8 cellular contexts compared by ENCODE assay signal in genomic region chr6:6686748-6687601, GRCh38.
A peak's percentile ranks its signal among the peaks of the same experiment; 100 is the strongest.
DNase-seq lines count a peak whose midpoint lies in the region; ATAC-seq and TF ChIP-seq lines count a peak whose summit lies in the region.

No MANE protein-coding gene starts in this region.

- H3F3A ChIP-seq in smooth muscle cell (ENCODE audit: low read depth) = peaks cover 5% of the 10 kb centered on the region

- intact Hi-C loops in Calu3 (cut with micrococcal nuclease; ENCODE audit: unreplicated experiment) = no loop called here

- H3K27me3 Mint-ChIP-seq in Calu3 (ENCODE audit: unreplicated experiment) = no peaks in the 10 kb centered on the region

- peak overlapping the region; percentile 87 for H2AFZ ChIP-seq in smooth muscle cell (ENCODE audit: low read depth)

- peaks cover 11% of the 10 kb centered on the region for H3K36me3 Mint-ChIP-seq in Calu3 (ENCODE audit: insufficient read depth, unreplicated experiment)

- no peaks in the 10 kb centered on the region for H3K36me3 ChIP-seq in smooth muscle cell (ENCODE audit: low read depth)

- CTCF ChIA-PET in Calu3 (lab: Charles Lee) = interaction anchor here (0.7 to 1.3 kb wide), 6 partner anchors 9 to 1347 kb away, joined by 3 to 10 read pairs (median 4); no protein-coding TSS in a partner anchor

- no peaks in the 10 kb centered on the region for H3K27me3 ChIP-seq in smooth muscle cell (ENCODE audit: low read depth)

- no peaks in the 10 kb centered on the region for H4K20me1 ChIP-seq in smooth muscle cell (ENCODE audit: low read depth)

- peak overlapping the region; percentile 73 for H3K4me3 Mint-ChIP-seq in Calu3 (ENCODE audit: low read depth, unreplicated experiment)

- ATAC-seq in GM19035 (IDR thresholded peaks at IDR 0.05; ENCODE audit: unreplicated experiment) = no peak
- ATAC-seq in GM21447 (IDR thresholded peaks at IDR 0.05; ENCODE audit: unreplicated experiment) = no peak

- TF ChIP-seq CTCF in Calu3 (IDR thresholded peaks at IDR 0.05; ENCODE audit: unreplicated experiment) (no peak), smooth muscle cell (IDR thresholded peaks at IDR 0.05; ENCODE audit: borderline replicate concordance, insufficient read depth, poor library complexity, severe bottlenecking) (no peak)

- DNase-seq in Calu3 (peak; percentile 97), HUDEP-2 (lab: John Stamatoyannopoulos, UW; ENCODE audit: unreplicated experiment in 76 of 76) (peak; percentile 88 to 100 (median 100)), NCI-H774 (lab: John Stamatoyannopoulos, UW) (peak; percentile 96), astrocyte of the hippocampus (ENCODE audit: low read depth, low spot score) (peak; percentile 61), smooth muscle cell (lab: John Stamatoyannopoulos, UW; ENCODE audit: unreplicated experiment) (peak; percentile 62)

- H3K9me3 ChIP-seq in iPS-18c (ENCODE audit: control insufficient read depth, insufficient read depth, low read length) (no peaks in the 10 kb centered on the region), smooth muscle cell (replicated peaks; ENCODE audit: low read depth) (no peaks in the 10 kb centered on the region)

- H3K9ac ChIP-seq in smooth muscle cell (ENCODE audit: low read depth) = no peak overlapping the region

- BruUV-seq in Calu3 (replicated peaks; lab: Mats Ljungman, UMichigan) = no TSS peak

- peak overlapping the region; percentile 83 for H3K4me2 ChIP-seq in smooth muscle cell

- H3K27ac Mint-ChIP-seq in Calu3 (ENCODE audit: unreplicated experiment) = peak overlapping the region; percentile 75

- H3K4me1 ChIP-seq in smooth muscle cell (ENCODE audit: low read depth) = peaks cover 10% of the 10 kb centered on the region

- H3K4me3 ChIP-seq in iPS-18c (ENCODE audit: insufficient read depth, low read depth, low read length) (peak overlapping the region; percentile 61), smooth muscle cell (peak overlapping the region; percentile 36)

- WGBS in smooth muscle cell (ENCODE audit: low lambda C conversion rate) = 24% methylated on average over 22 of the region's 26 CpGs

- H3K27ac ChIP-seq in smooth muscle cell (ENCODE audit: low read depth) = no peak overlapping the region

- H3K79me2 ChIP-seq in smooth muscle cell (ENCODE audit: low read depth) = no peaks in the 10 kb centered on the region

- H3K4me1 Mint-ChIP-seq in Calu3 (ENCODE audit: low read depth, unreplicated experiment) = peaks cover 28% of the 10 kb centered on the region

- H3K9me3 Mint-ChIP-seq in Calu3 (ENCODE audit: low read depth, unreplicated experiment) = no peaks in the 10 kb centered on the region
